12 cellular contexts compared by ENCODE assay signal in the genomic region with DNA sequence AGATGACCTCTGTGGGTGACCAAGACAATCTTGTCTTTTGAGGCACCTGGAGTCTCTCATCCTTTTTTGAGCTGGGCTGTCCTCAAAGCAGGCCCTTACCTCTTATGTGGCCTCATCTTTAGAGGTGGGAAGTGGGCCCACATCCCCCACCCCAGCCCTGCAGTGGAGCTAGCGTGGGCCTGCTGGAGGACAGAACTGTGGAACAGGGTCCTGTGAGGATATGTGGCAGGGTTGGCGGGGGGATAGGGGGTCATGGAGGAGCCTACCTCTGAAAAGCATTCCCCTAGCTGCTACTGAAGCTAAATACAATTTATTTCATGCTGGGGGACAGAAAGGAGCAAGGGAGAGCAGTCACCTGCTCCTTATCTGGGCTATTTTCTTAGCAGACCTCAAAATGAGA. TPM values are rescaled to one million over a fixed set of nuclear protein-coding genes. Genes with fewer than 3 reads are reported as not detected.
DNase-seq lines count a peak whose midpoint lies in the region; ATAC-seq and TF ChIP-seq lines count a peak whose summit lies in the region.
"Had no signal": no experiment of that assay in that cellular context is flagged by ENCODE, and none has a peak within 500 bp of the region (broad histone marks: within the 10 kb centered on the region; RNA-seq: fewer than 3 reads in every experiment).

No MANE protein-coding gene starts in this region.

- H3K27ac ChIP-seq in DND-41 (ENCODE audit: low read length) = no peak overlapping the region
- H3K27ac ChIP-seq in parathyroid adenoma = peak overlapping the region; percentile 85

- no peaks in the 10 kb centered on the region for H3K9me3 ChIP-seq in DND-41 (ENCODE audit: insufficient read depth, low read length, severe bottlenecking)
- H3K9me3 ChIP-seq in parathyroid adenoma (ENCODE audit: control insufficient read depth, low read length) = no peaks in the 10 kb centered on the region
- H3K9me3 ChIP-seq: HAP-1 had no signal

- H3K4me1 ChIP-seq in DND-41 (ENCODE audit: insufficient read depth, low read length) = peaks cover 10% of the 10 kb centered on the region
- peaks cover 55% of the 10 kb centered on the region for H3K4me1 ChIP-seq in parathyroid adenoma
- H3K4me1 ChIP-seq: HAP-1 had no signal

- H3K4me3 Mint-ChIP-seq in central memory CD8-positive, alpha-beta T cell = no peak overlapping the region
- no peak overlapping the region for H3K4me3 Mint-ChIP-seq in naive thymus-derived CD8-positive, alpha-beta T cell
- H3K4me3 Mint-ChIP-seq: activated naive CD8-positive, alpha-beta T cell treated with anti-CD3 and anti-CD28 coated beads, Interleukin-2, amount 10 ng/mL, durations not matched to agents 7 days and 5 days had no signal

- no peaks in the 10 kb centered on the region for H3K27me3 Mint-ChIP-seq in central memory CD8-positive, alpha-beta T cell
- peaks cover 0 to 9% (median 0%) of the 10 kb centered on the region in 5 donors for H3K27me3 Mint-ChIP-seq in naive thymus-derived CD8-positive, alpha-beta T cell
- H3K27me3 Mint-ChIP-seq: activated naive CD8-positive, alpha-beta T cell treated with anti-CD3 and anti-CD28 coated beads, Interleukin-2, amount 10 ng/mL, durations not matched to agents 7 days and 5 days had no signal

- no peaks in the 10 kb centered on the region for H3K27me3 ChIP-seq in DND-41 (ENCODE audit: insufficient read depth, low read length, poor library complexity)
- H3K27me3 ChIP-seq in parathyroid adenoma (ENCODE audit: control insufficient read depth, insufficient read depth, low read length) = no peaks in the 10 kb centered on the region

- H3K79me2 ChIP-seq in DND-41 (ENCODE audit: insufficient read depth, low read length) (no peaks in the 10 kb centered on the region), parathyroid adenoma (peaks cover 11% of the 10 kb centered on the region)

- peak overlapping the region; percentile 49 for H3K27ac Mint-ChIP-seq in central memory CD8-positive, alpha-beta T cell (ENCODE audit: low read depth)
- H3K27ac Mint-ChIP-seq in naive thymus-derived CD8-positive, alpha-beta T cell = peak overlapping the region in 3 of 10 donors; percentile 6 to 61 (median 33)
- H3K27ac Mint-ChIP-seq: activated naive CD8-positive, alpha-beta T cell treated with anti-CD3 and anti-CD28 coated beads, Interleukin-2, amount 10 ng/mL, durations not matched to agents 7 days and 5 days had no signal

- no peak for TF ChIP-seq CTCF in DND-41 (IDR thresholded peaks at IDR 0.05; ENCODE audit: borderline replicate concordance, extremely low read depth, low read length, poor library complexity, severe bottlenecking)
- TF ChIP-seq CTCF in parathyroid adenoma (IDR thresholded peaks at IDR 0.05) = no peak

- H3K4me3 ChIP-seq in DND-41 (ENCODE audit: low read depth in 1 of 2, low read length in 2 of 2) (no peak overlapping the region), parathyroid adenoma (ENCODE audit: low read depth, low read length) (no peak overlapping the region)
- H3K4me3 ChIP-seq: HAP-1 had no signal

- H3K36me3 Mint-ChIP-seq in central memory CD8-positive, alpha-beta T cell (ENCODE audit: insufficient read depth) = peaks cover 24% of the 10 kb centered on the region
- peaks cover 0 to 35% (median 5%) of the 10 kb centered on the region in 3 donors for H3K36me3 Mint-ChIP-seq in naive thymus-derived CD8-positive, alpha-beta T cell

- H3K4me2 ChIP-seq in DND-41 (ENCODE audit: insufficient read depth, low read length) (peak overlapping the region; percentile 43; the same call in 1 of the 2 replicates), parathyroid adenoma (ENCODE audit: low read length) (no peak overlapping the region)

- POLR2A ChIA-PET in naive thymus-derived CD8-positive, alpha-beta T cell (lab: Charles Lee) = interaction anchor here (0.6 to 2.1 kb wide), 6 partner anchors 9 to 211 kb away, joined by 3 to 8 read pairs (median 3); a partner anchor contains a TSS

- peaks cover 6% of the 10 kb centered on the region; the same call in 1 of the 2 replicates for H4K20me1 ChIP-seq in DND-41 (ENCODE audit: insufficient read depth, low read length)

- ATAC-seq in DND-41 (ENCODE audit: insufficient read depth, low read depth) (no peak), HG03097 (IDR thresholded peaks at IDR 0.05; ENCODE audit: low FRiP score, unreplicated experiment) (no peak)
- no peak for ATAC-seq in central memory CD8-positive, alpha-beta T cell (replicated peaks; ENCODE audit: extremely low read depth, poor library complexity, severe bottlenecking)
- ATAC-seq in naive thymus-derived CD8-positive, alpha-beta T cell = no peak

- no peaks in the 10 kb centered on the region for H3K4me1 Mint-ChIP-seq in central memory CD8-positive, alpha-beta T cell
- H3K4me1 Mint-ChIP-seq in naive thymus-derived CD8-positive, alpha-beta T cell = peaks cover 0 to 6% (median 2%) of the 10 kb centered on the region in 4 donors

- H3K9me3 Mint-ChIP-seq in central memory CD8-positive, alpha-beta T cell = no peaks in the 10 kb centered on the region
- H3K9me3 Mint-ChIP-seq in naive thymus-derived CD8-positive, alpha-beta T cell = no peaks in the 10 kb centered on the region
- H3K9me3 Mint-ChIP-seq: activated naive CD8-positive, alpha-beta T cell treated with anti-CD3 and anti-CD28 coated beads, Interleukin-2, amount 10 ng/mL, durations not matched to agents 7 days and 5 days had no signal

- H3K9ac ChIP-seq in DND-41 (ENCODE audit: low read depth, low read length) = no peak overlapping the region
- no peak overlapping the region for H3K9ac ChIP-seq in parathyroid adenoma

- H2AFZ ChIP-seq in DND-41 (ENCODE audit: low read depth, low read length) = no peak overlapping the region
- H2AFZ ChIP-seq in parathyroid adenoma = peak overlapping the region; percentile 66

- H3K36me3 ChIP-seq in DND-41 (ENCODE audit: insufficient read depth, low read length) (peaks cover 27% of the 10 kb centered on the region), parathyroid adenoma (ENCODE audit: control insufficient read depth, insufficient read depth, low read length) (no peaks in the 10 kb centered on the region)

- DNase-seq in DND-41 (no peak), NOMO-1 treated with dmso at 0.1 percent for 144 hours (lab: John Stamatoyannopoulos, UW; ENCODE audit: unreplicated experiment) (no peak)
- DNase-seq in central memory CD8-positive, alpha-beta T cell (ENCODE audit: low spot score in 2 of 2) = no peak
- DNase-seq in naive thymus-derived CD8-positive, alpha-beta T cell = no peak
- DNase-seq: activated CD4-positive, alpha-beta T cell treated with anti-CD3 and anti-CD28 coated beads for 1 hour; activated naive CD8-positive, alpha-beta T cell treated with anti-CD3 and anti-CD28 coated beads, Interleukin-2, amount 10 ng/mL, durations not matched to agents 7 days and 5 days; Kasumi-1; T-helper 1 cell had no signal

RNA-seq across cellular contexts. Expression of a gene that starts 0.5 kb away (rescaled TPM):
- total RNA-seq in naive thymus-derived CD8-positive, alpha-beta T cell = 1 to 10 TPM; 1.1 to 1.5 TPM
- not detected for polyA plus RNA-seq in naive thymus-derived CD8-positive, alpha-beta T cell
- total RNA-seq: osteoblast had no signal

RNA-seq across cellular contexts. Expression of a gene that starts 8.7 kb away (rescaled TPM):
- total RNA-seq in naive thymus-derived CD8-positive, alpha-beta T cell = 10 to 100 TPM; 43.4 to 47.1 TPM
- polyA plus RNA-seq in naive thymus-derived CD8-positive, alpha-beta T cell = 100 to 1,000 TPM; 266 to 317 (median 298) TPM

RNA-seq across cellular contexts. Expression of a gene that starts 18.2 kb away (rescaled TPM):
- total RNA-seq in naive thymus-derived CD8-positive, alpha-beta T cell = 10 to 100 TPM; 63.1 to 71.8 TPM
- 10 to 100 TPM in 2 of 3 donors, 1 to 10 TPM in 1; 9.7 to 16.8 (median 16.0) TPM for polyA plus RNA-seq in naive thymus-derived CD8-positive, alpha-beta T cell

RNA-seq across cellular contexts. Expression of a gene that starts 46.0 kb away (rescaled TPM):
- total RNA-seq in naive thymus-derived CD8-positive, alpha-beta T cell = 10 to 100 TPM; 11.7 to 12.2 TPM
- 1 to 10 TPM in 2 of 3 donors, under 1 TPM in 1; 0.97 to 1.3 (median 1.0) TPM for polyA plus RNA-seq in naive thymus-derived CD8-positive, alpha-beta T cell
